ENCODE assay signal across 17 cellular contexts in the genomic region with DNA sequence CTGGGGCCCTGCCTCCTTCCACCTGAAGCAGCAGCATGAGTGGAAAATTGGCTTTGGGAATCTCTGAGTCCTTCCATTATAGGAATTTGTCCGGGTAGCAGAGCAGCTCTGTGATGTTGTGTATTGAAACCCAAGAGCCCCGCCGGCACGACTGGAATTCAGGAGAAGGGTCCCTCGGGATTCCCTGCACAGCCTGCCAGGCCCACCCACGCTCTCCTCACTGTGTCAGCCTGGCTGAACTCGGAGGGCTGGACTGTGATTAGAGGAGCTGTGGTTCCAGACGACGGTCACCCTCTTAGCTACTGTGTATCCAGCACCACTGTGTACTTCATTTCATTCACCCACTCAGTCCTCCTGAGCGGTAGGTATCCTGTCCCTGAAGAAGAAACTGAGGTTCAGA. TPM values are rescaled to one million over a fixed set of nuclear protein-coding genes. Genes with fewer than 3 reads are reported as not detected.
A peak's percentile ranks its signal among the peaks of the same experiment; 100 is the strongest.
DNase-seq lines count a peak whose midpoint lies in the region; ATAC-seq and TF ChIP-seq lines count a peak whose summit lies in the region.
"Had no signal": no experiment of that assay in that cellular context is flagged by ENCODE, and none has a peak within 500 bp of the region (broad histone marks: within the 10 kb centered on the region; RNA-seq: fewer than 3 reads in every experiment).

No MANE protein-coding gene starts in this region.

- H3K9me3 Mint-ChIP-seq in Calu3 (ENCODE audit: low read depth, unreplicated experiment) = peaks cover 4% of the 10 kb centered on the region

- TF ChIP-seq CTCF in fibroblast of pulmonary artery (IDR thresholded peaks at IDR 0.05; ENCODE audit: low read length, missing control alignments) = no peak
- no peak for TF ChIP-seq CTCF in Calu3 (IDR thresholded peaks at IDR 0.05; ENCODE audit: unreplicated experiment)
- no peak for TF ChIP-seq CTCF in hepatocyte (IDR thresholded peaks at IDR 0.05; ENCODE audit: poor library complexity)

- no peak overlapping the region for H3K14ac ChIP-seq in trophoblast cell (ENCODE audit: low read length)

- no peak overlapping the region for H4K12ac ChIP-seq in trophoblast cell (ENCODE audit: low read depth, low read length)

- peak in 1 of 2 donors; percentile 60 for ATAC-seq in right cardiac atrium
- no peak for ATAC-seq in Right ventricle myocardium inferior
- ATAC-seq in HG03439 (IDR thresholded peaks at IDR 0.05; ENCODE audit: unreplicated experiment) = no peak
- ATAC-seq: GM23338, SK-N-SH treated with all-trans-retinoic acid at 6 μM for 48 hours had no signal

- WGBS in right cardiac atrium = 47% methylated on average over 10 of the region's 10 CpGs
- WGBS in trophoblast cell (ENCODE audit: extremely low coverage, insufficient coverage, insufficient read length) = no CpG with 5 or more reads among the region's 10 CpGs
- 72% methylated on average over 10 of the region's 10 CpGs for WGBS in hepatocyte (ENCODE audit: low lambda C conversion rate, missing lambda C conversion rate)

- peak overlapping the region; percentile 27 for H2BK12ac ChIP-seq in trophoblast cell (ENCODE audit: low read length)

- no peak overlapping the region for H3K4me3 Mint-ChIP-seq in Calu3 (ENCODE audit: low read depth, unreplicated experiment)
- H3K4me3 Mint-ChIP-seq: GM23338 had no signal

- no peak overlapping the region for H2AFZ ChIP-seq in trophoblast cell (ENCODE audit: insufficient read depth, low read length, poor library complexity)
- no peak overlapping the region for H2AFZ ChIP-seq in hepatocyte
- H2AFZ ChIP-seq: GM23338 had no signal

- H2AK5ac ChIP-seq in trophoblast cell (ENCODE audit: low read length) = no peak overlapping the region

- DNase-seq in right cardiac atrium (peak in 2 of 3 donors; percentile 51 to 73), Right ventricle myocardium inferior (ENCODE audit: missing footprints) (no peak), fibroblast of pulmonary artery (ENCODE audit: low read depth) (peak; percentile 21), trophoblast cell (no peak), Calu3 (no peak), RPMI8226 (no peak), hepatocyte (ENCODE audit: low spot score) (no peak)
- DNase-seq: Caco-2, DMS53, KBM-7, NCI-H1694, NCI-H2107, NCI-H345, NCI-H69 had no signal

- H4K20me1 ChIP-seq in hepatocyte (ENCODE audit: insufficient read depth, poor library complexity, severe bottlenecking) = no peaks in the 10 kb centered on the region

- peaks cover 5% of the 10 kb centered on the region for H3K79me1 ChIP-seq in trophoblast cell (ENCODE audit: low read length)

- no peak overlapping the region for H3K18ac ChIP-seq in trophoblast cell (ENCODE audit: low read length)

- H3K4me1 ChIP-seq in right cardiac atrium (ENCODE audit: control insufficient read depth, insufficient read depth, low read length) = peaks cover 1% of the 10 kb centered on the region
- peaks cover 15 to 28% of the 10 kb centered on the region in 2 experiments for H3K4me1 ChIP-seq in trophoblast cell (ENCODE audit: control insufficient read depth in 1 of 2, insufficient read depth in 2 of 2, low read length in 2 of 2)
- peaks cover 11% of the 10 kb centered on the region for H3K4me1 ChIP-seq in hepatocyte (ENCODE audit: insufficient read depth)

- no TSS peak for BruUV-seq in Calu3 (replicated peaks; lab: Mats Ljungman, UMichigan)

- no peaks in the 10 kb centered on the region for H3K9me2 ChIP-seq in hepatocyte (replicated peaks; ENCODE audit: insufficient read depth)

- H3K4me2 ChIP-seq in trophoblast cell (ENCODE audit: low read length) (no peak overlapping the region), hepatocyte (no peak overlapping the region)
- H3K4me2 ChIP-seq: GM23338 had no signal

- no peak overlapping the region for H2BK5ac ChIP-seq in trophoblast cell (ENCODE audit: low read depth, low read length, poor library complexity)

- H4K8ac ChIP-seq in trophoblast cell (ENCODE audit: low read depth, low read length) = no peak overlapping the region

- H3K9me3 ChIP-seq in right cardiac atrium (ENCODE audit: control insufficient read depth, low read length) (no peaks in the 10 kb centered on the region), trophoblast cell (ENCODE audit: insufficient read depth, low read depth, low read length) (peaks cover 2% of the 10 kb centered on the region), hepatocyte (ENCODE audit: low read depth) (no peaks in the 10 kb centered on the region)

- CTCF ChIA-PET in Calu3 (lab: Charles Lee) = no interaction called here

- no peak overlapping the region for H3K4me3 ChIP-seq in right cardiac atrium (ENCODE audit: low read length)
- H3K4me3 ChIP-seq in fibroblast of pulmonary artery (replicated peaks; ENCODE audit: low read depth, low read length) = no peak overlapping the region
- H3K4me3 ChIP-seq in trophoblast cell (ENCODE audit: low read depth, low read length) = no peak overlapping the region
- no peak overlapping the region for H3K4me3 ChIP-seq in hepatocyte
- H3K4me3 ChIP-seq: GM23338 had no signal

- H3K36me3 Mint-ChIP-seq in Calu3 (ENCODE audit: insufficient read depth, unreplicated experiment) = no peaks in the 10 kb centered on the region

- no peak overlapping the region for H3K27ac Mint-ChIP-seq in Calu3 (ENCODE audit: unreplicated experiment)
- H3K27ac Mint-ChIP-seq: GM23338 had no signal

- peaks cover 38% of the 10 kb centered on the region for H3K27me3 Mint-ChIP-seq in Calu3 (ENCODE audit: unreplicated experiment)

- H2BK120ac ChIP-seq in trophoblast cell (ENCODE audit: insufficient read depth, low read length, poor library complexity) = no peak overlapping the region

- H3K27ac ChIP-seq in right cardiac atrium (ENCODE audit: low read length) (no peak overlapping the region), trophoblast cell (ENCODE audit: low read depth, low read length) (no peak overlapping the region), hepatocyte (no peak overlapping the region)

- no peaks in the 10 kb centered on the region for H3K36me3 ChIP-seq in trophoblast cell (ENCODE audit: control insufficient read depth in 1 of 2, insufficient read depth in 2 of 2, low read length in 2 of 2)
- H3K36me3 ChIP-seq in hepatocyte (replicated peaks; ENCODE audit: insufficient read depth, low read depth) = no peaks in the 10 kb centered on the region

- H3K23ac ChIP-seq in trophoblast cell (ENCODE audit: low read length) = no peak overlapping the region

- H3K27me3 ChIP-seq in right cardiac atrium (ENCODE audit: control insufficient read depth, insufficient read depth) (no peaks in the 10 kb centered on the region), trophoblast cell (ENCODE audit: insufficient read depth, low read length) (no peaks in the 10 kb centered on the region), hepatocyte (no peaks in the 10 kb centered on the region)

- intact Hi-C loops in right cardiac atrium (cut with DNase I) (loop anchor here in 1 of 4 donors (10.0 kb wide), 1 partner anchor 83 kb away; no protein-coding TSS in a partner anchor), Right ventricle myocardium inferior (cut with DNase I) (no loop called here), Calu3 (cut with micrococcal nuclease; ENCODE audit: unreplicated experiment) (no loop called here)

- no peak overlapping the region for H4K91ac ChIP-seq in trophoblast cell (ENCODE audit: low read depth, low read length)

- H3K4me1 Mint-ChIP-seq in Calu3 (ENCODE audit: low read depth, unreplicated experiment) = peaks cover 15% of the 10 kb centered on the region

- H3K9ac ChIP-seq in trophoblast cell (ENCODE audit: low read length) = no peak overlapping the region

- H3K79me2 ChIP-seq in trophoblast cell (ENCODE audit: control insufficient read depth, insufficient read depth, low read length, poor library complexity) = no peaks in the 10 kb centered on the region
- no peaks in the 10 kb centered on the region for H3K79me2 ChIP-seq in hepatocyte

- H3K4ac ChIP-seq in trophoblast cell (ENCODE audit: low read depth, low read length) = no peak overlapping the region

RNA-seq across cellular contexts. Expression of gene TSPAN18, which starts 18.7 kb away (rescaled TPM):
- 100 to 1,000 TPM; 158 to 236 (median 207) TPM for total RNA-seq in right cardiac atrium
- 120 TPM for polyA plus RNA-seq in right cardiac atrium
- total RNA-seq in Right ventricle myocardium inferior = 115 TPM
- 12.0 and 12.8 TPM in 2 replicates for polyA plus RNA-seq in trophoblast cell (2013)
- total RNA-seq in Calu3 (2022) = 0.51 TPM in 1 of 2 replicates, not detected in the other
- 9.5 and 12.8 TPM in 2 replicates for total RNA-seq in hepatocyte
- polyA plus RNA-seq in hepatocyte = 21.5 and 25.1 TPM in 2 replicates

Comparison
In these comparisons a context has a peak if more than half of its experiments do, and no peak if none do; other contexts are left out.
1. DNase-seq: peak in right cardiac atrium (2 of 3) and fibroblast of pulmonary artery (single experiment); none in Right ventricle myocardium inferior (single experiment), trophoblast cell (0 of 2), Calu3 (single experiment), RPMI8226 (single experiment) and hepatocyte (single experiment).